ENCODE assay signal across 9 cellular contexts in the genomic region with DNA sequence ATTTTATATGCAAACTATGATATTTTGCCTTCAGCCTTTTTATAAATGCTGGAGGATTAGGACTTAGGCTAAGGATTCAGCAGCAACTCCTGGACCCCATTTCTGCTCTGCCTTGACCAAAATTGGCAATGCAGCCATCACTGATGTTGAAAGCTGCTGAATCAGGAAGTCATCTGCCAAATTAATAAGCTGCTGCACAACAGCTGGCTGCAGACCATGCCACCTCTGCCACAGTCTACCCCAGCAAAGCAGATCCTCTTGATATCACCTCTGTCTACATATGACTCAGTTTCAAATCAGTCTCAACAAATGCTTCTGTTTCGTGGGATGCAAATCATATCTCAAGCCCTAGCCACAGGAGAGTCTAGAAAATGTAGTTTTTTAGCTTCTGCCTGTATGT. TPM values are rescaled to one million over a fixed set of nuclear protein-coding genes. Genes with fewer than 3 reads are reported as not detected.
A peak's percentile ranks its signal among the peaks of the same experiment; 100 is the strongest.
DNase-seq lines count a peak whose midpoint lies in the region; ATAC-seq and TF ChIP-seq lines count a peak whose summit lies in the region.
"Had no signal": no experiment of that assay in that cellular context is flagged by ENCODE, and none has a peak within 500 bp of the region (broad histone marks: within the 10 kb centered on the region; RNA-seq: fewer than 3 reads in every experiment).

No MANE protein-coding gene starts in this region.

- no peak overlapping the region for H3K4me3 ChIP-seq in tibial artery
- no peak overlapping the region for H3K4me3 ChIP-seq in body of pancreas
- H3K4me3 ChIP-seq: lung had no signal

- H3K9me3 ChIP-seq in tibial artery, result no peaks in the 10 kb centered on the region
- no peaks in the 10 kb centered on the region for H3K9me3 ChIP-seq in body of pancreas

- intact Hi-C loops in tibial artery (cut with DNase I; ENCODE audit: low total_unique reads), result loop anchor here (10.0 kb wide), 1 partner anchor 647 kb away; a partner anchor contains a TSS
- intact Hi-C loops in body of pancreas (cut with DNase I), result loop anchor here (10.0 kb wide), 1 partner anchor 97 kb away; no protein-coding TSS in a partner anchor

- H3K4me1 ChIP-seq in tibial artery, result peaks cover 0 to 46% (median 16%) of the 10 kb centered on the region in 4 donors
- H3K4me1 ChIP-seq in body of pancreas, result peaks cover 14% of the 10 kb centered on the region

- no peaks in the 10 kb centered on the region for H3K36me3 ChIP-seq in tibial artery
- H3K36me3 ChIP-seq in body of pancreas (replicated peaks in 1 of 2; ENCODE audit: insufficient read depth in 1 of 2, low read depth in 2 of 2), result no peaks in the 10 kb centered on the region

- peaks cover 45% of the 10 kb centered on the region for H3K4me1 Mint-ChIP-seq in T-helper 1 cell treated with Interleukin-12 subunit alpha and Interleukin-12 subunit beta and Interleukin-4 antibody, amounts not matched to agents 30 μg/mL and 1 μg/mL, for 36 hours (ENCODE audit: low read depth)
- H3K4me1 Mint-ChIP-seq in central memory CD8-positive, alpha-beta T cell, result peaks cover 39% of the 10 kb centered on the region

- H3K27ac ChIP-seq in tibial artery (peak overlapping the region; percentile 54 to 72), body of pancreas (no peak overlapping the region)

- no peak for TF ChIP-seq CTCF in tibial artery (IDR thresholded peaks at IDR 0.05)
- no peak for TF ChIP-seq CTCF in body of pancreas (IDR thresholded peaks at IDR 0.05)

- no peaks in the 10 kb centered on the region for H3K9me3 Mint-ChIP-seq in T-helper 1 cell treated with Interleukin-12 subunit alpha and Interleukin-12 subunit beta and Interleukin-4 antibody, amounts not matched to agents 30 μg/mL and 1 μg/mL, for 36 hours
- no peaks in the 10 kb centered on the region for H3K9me3 Mint-ChIP-seq in central memory CD8-positive, alpha-beta T cell

- peak overlapping the region; percentile 30 for H3K4me3 Mint-ChIP-seq in T-helper 1 cell treated with Interleukin-12 subunit alpha and Interleukin-12 subunit beta and Interleukin-4 antibody, amounts not matched to agents 30 μg/mL and 1 μg/mL, for 36 hours
- H3K4me3 Mint-ChIP-seq in central memory CD8-positive, alpha-beta T cell, result peak overlapping the region; percentile 17

- TF ChIP-seq POLR2A in body of pancreas (IDR thresholded peaks at IDR 0.05), result no peak

- no peaks in the 10 kb centered on the region for H3K27me3 Mint-ChIP-seq in T-helper 1 cell treated with Interleukin-12 subunit alpha and Interleukin-12 subunit beta and Interleukin-4 antibody, amounts not matched to agents 30 μg/mL and 1 μg/mL, for 36 hours (ENCODE audit: low read depth)
- H3K27me3 Mint-ChIP-seq in central memory CD8-positive, alpha-beta T cell, result no peaks in the 10 kb centered on the region

- peaks cover 11% of the 10 kb centered on the region for H3K36me3 Mint-ChIP-seq in T-helper 1 cell treated with Interleukin-12 subunit alpha and Interleukin-12 subunit beta and Interleukin-4 antibody, amounts not matched to agents 30 μg/mL and 1 μg/mL, for 36 hours (ENCODE audit: low read depth)
- peaks cover 9% of the 10 kb centered on the region for H3K36me3 Mint-ChIP-seq in central memory CD8-positive, alpha-beta T cell (ENCODE audit: insufficient read depth)

- ATAC-seq in GM18907 (IDR thresholded peaks at IDR 0.05; ENCODE audit: unreplicated experiment), result peak; percentile 57
- peak; percentile 53 for ATAC-seq in HG02943 (IDR thresholded peaks at IDR 0.05; ENCODE audit: low read depth, unreplicated experiment)
- peak; percentile 33 for ATAC-seq in central memory CD8-positive, alpha-beta T cell (replicated peaks; ENCODE audit: extremely low read depth, poor library complexity, severe bottlenecking)
- ATAC-seq in body of pancreas, result no peak

- no peaks in the 10 kb centered on the region for H3K27me3 ChIP-seq in tibial artery
- no peaks in the 10 kb centered on the region for H3K27me3 ChIP-seq in body of pancreas

- peak overlapping the region; percentile 85 for H3K27ac Mint-ChIP-seq in T-helper 1 cell treated with Interleukin-12 subunit alpha and Interleukin-12 subunit beta and Interleukin-4 antibody, amounts not matched to agents 30 μg/mL and 1 μg/mL, for 36 hours
- peak overlapping the region; percentile 82 for H3K27ac Mint-ChIP-seq in central memory CD8-positive, alpha-beta T cell (ENCODE audit: low read depth)

- DNase-seq in central memory CD8-positive, alpha-beta T cell (ENCODE audit: low spot score in 2 of 2), result peak in 1 of 2 donors; percentile 22
- no peak for DNase-seq in tibial artery
- DNase-seq in body of pancreas, result no peak
- no peak for DNase-seq in midbrain (lab: John Stamatoyannopoulos, UW)
- no peak for DNase-seq in NCI-H2227 treated with DMSO at 0.1 percent for 48 hours (lab: John Stamatoyannopoulos, UW)

- 69 to 88% methylated on average over 1 of the region's 1 CpG for WGBS in body of pancreas, 2 donors

RNA-seq across cellular contexts. Expression of a gene that starts 7.1 kb away (rescaled TPM):
- total RNA-seq in body of pancreas, result 10 to 100 TPM; 13.7 to 67.6 TPM

Comparison
In these comparisons a context has a peak if more than half of its experiments do, and no peak if none do; other contexts are left out.
1. H3K27ac ChIP-seq: peak in tibial artery (2 of 2); none in body of pancreas (0 of 4).